18 cellular contexts compared by ENCODE assay signal in genomic region chr19:6246174-6247006, GRCh38. TPM values are rescaled to one million over a fixed set of nuclear protein-coding genes. Genes with fewer than 3 reads are reported as not detected.
A peak's percentile ranks its signal among the peaks of the same experiment; 100 is the strongest.
DNase-seq lines count a peak whose midpoint lies in the region; ATAC-seq, FAIRE-seq and TF ChIP-seq lines count a peak whose summit lies in the region.
"Had no signal": no experiment of that assay in that cellular context is flagged by ENCODE, and none has a peak within 500 bp of the region (broad histone marks: within the 10 kb centered on the region; RNA-seq: fewer than 3 reads in every experiment).

No MANE protein-coding gene starts in this region.

- H4K91ac ChIP-seq in trophoblast cell (ENCODE audit: low read depth, low read length) = no peak overlapping the region

- H3K27ac Mint-ChIP-seq in activated CD8-positive, alpha-beta memory T cell treated with anti-CD3 and anti-CD28 coated beads, Interleukin-2, amount 10 ng/mL, durations not matched to agents 7 days and 5 days = no peak overlapping the region

- DNase-seq in Right ventricle myocardium inferior (ENCODE audit: missing footprints) (no peak), left ventricle myocardium inferior (no peak), K562 (ENCODE audit: extremely low read depth in 1 of 4, low spot score in 3 of 4) (no peak), trophoblast cell (no peak), SHP77 treated with DMSO at 0.1 percent for 48 hours (lab: John Stamatoyannopoulos, UW) (no peak), NCI-H1417 treated with DMSO at 0.1 percent for 48 hours (lab: John Stamatoyannopoulos, UW) (no peak)
- no peak for DNase-seq in activated CD8-positive, alpha-beta memory T cell treated with anti-CD3 and anti-CD28 coated beads, Interleukin-2, amount 10 ng/mL, durations not matched to agents 7 days and 5 days
- DNase-seq: 8988T; CD8-positive, alpha-beta T cell; DMS79 treated with DMSO at 0.1 percent for 48 hours; KG1; NCI-H1105 treated with DMSO at 0.1 percent for 48 hours; NCI-H1694 treated with DMSO at 0.1 percent for 48 hours; SK-N-SH had no signal

- no peak for TF ChIP-seq EP300 in K562 (IDR thresholded peaks at IDR 0.05; ENCODE audit: low read length)

- no peak overlapping the region for H2BK5ac ChIP-seq in trophoblast cell (ENCODE audit: low read depth, low read length, poor library complexity)

- H3K79me1 ChIP-seq in trophoblast cell (ENCODE audit: low read length) = peaks cover 6% of the 10 kb centered on the region

- H3K36me3 ChIP-seq in left ventricle myocardium inferior = peaks cover 5% of the 10 kb centered on the region
- peaks cover 16% of the 10 kb centered on the region for H3K36me3 ChIP-seq in DOHH2 (ENCODE audit: control insufficient read depth, low read length)
- H3K36me3 ChIP-seq in K562 (ENCODE audit: control insufficient read depth, insufficient read depth, low read length) = peaks cover 29% of the 10 kb centered on the region; the same call in 2 of the 3 replicates
- H3K36me3 ChIP-seq in trophoblast cell (ENCODE audit: control insufficient read depth in 1 of 2, insufficient read depth in 2 of 2, low read length in 2 of 2) = peaks cover 20 to 25% of the 10 kb centered on the region in 2 experiments

- H3K23ac ChIP-seq in trophoblast cell (ENCODE audit: low read length) = no peak overlapping the region

- H4K20me1 ChIP-seq in DOHH2 (ENCODE audit: control insufficient read depth, insufficient read depth, low read depth, low read length) (peaks cover 29% of the 10 kb centered on the region), K562 (replicated peaks; ENCODE audit: control insufficient read depth, insufficient read depth, low read length) (0 out of 2 replicates have a peak, but pooled peaks cover 5% of the 10 kb centered on the region)

- peaks cover 3% of the 10 kb centered on the region for H3K9me1 ChIP-seq in K562 (ENCODE audit: control insufficient read depth, insufficient read depth, low read length)

- in situ Hi-C loops in K562 (cut with MboI) = no loop called here

- H3K9me3 ChIP-seq in left ventricle myocardium inferior (replicated peaks) = no peaks in the 10 kb centered on the region
- no peaks in the 10 kb centered on the region for H3K9me3 ChIP-seq in DOHH2 (ENCODE audit: control insufficient read depth, insufficient read depth, low read length)
- H3K9me3 ChIP-seq in K562 (replicated peaks; ENCODE audit: control insufficient read depth, insufficient read depth, low read depth, low read length) = no peaks in the 10 kb centered on the region
- peaks cover 3% of the 10 kb centered on the region for H3K9me3 ChIP-seq in trophoblast cell (ENCODE audit: insufficient read depth, low read depth, low read length)
- H3K9me3 ChIP-seq: HAP-1, SK-N-SH had no signal

- H3K4me1 ChIP-seq in left ventricle myocardium inferior (peaks cover 67% of the 10 kb centered on the region), DOHH2 (ENCODE audit: control insufficient read depth, low read length) (peaks cover 55% of the 10 kb centered on the region), K562 (replicated peaks in 1 of 2; ENCODE audit: control insufficient read depth in 2 of 2, insufficient read depth in 2 of 2, low read length in 2 of 2) (peaks cover 9 to 18% of the 10 kb centered on the region in 2 experiments; a peak in 4 of 5 replicates), trophoblast cell (ENCODE audit: control insufficient read depth in 1 of 2, insufficient read depth in 2 of 2, low read length in 2 of 2) (peaks cover 12 to 14% of the 10 kb centered on the region in 2 experiments)
- H3K4me1 ChIP-seq: HAP-1 had no signal

- intact Hi-C loops in Right ventricle myocardium inferior (cut with DNase I) = no loop called here
- intact Hi-C loops in left ventricle myocardium inferior (cut with micrococcal nuclease) = no loop called here
- intact Hi-C loops in K562 (cut with micrococcal nuclease) = no loop called here

- no peak overlapping the region for H3K14ac ChIP-seq in trophoblast cell (ENCODE audit: low read length)

- TF ChIP-seq CTCF in left ventricle myocardium inferior (IDR thresholded peaks at IDR 0.05; ENCODE audit: borderline replicate concordance) = no peak
- no peak for TF ChIP-seq CTCF in DOHH2 (IDR thresholded peaks at IDR 0.05; ENCODE audit: low read depth, low read length, poor library complexity, severe bottlenecking)
- TF ChIP-seq CTCF in K562 (IDR thresholded peaks at IDR 0.05 in 2 of 3, conservative IDR thresholded peaks at IDR 0.05 in 1 of 3; ENCODE audit: insufficient read depth in 2 of 3, low read depth in 1 of 3, low read length in 3 of 3) = no peak

- POLR2A ChIA-PET in K562 (lab: Yijun Ruan, JAX) = no interaction called here

- H3K4me2 ChIP-seq in DOHH2 (ENCODE audit: low read length) (peak overlapping the region; percentile 10; the same call in 1 of the 2 replicates), K562 (ENCODE audit: insufficient read depth, low read length) (no peak overlapping the region), trophoblast cell (ENCODE audit: low read length) (no peak overlapping the region)
- H3K4me2 ChIP-seq: SK-N-SH had no signal

- WGBS in K562 (ENCODE audit: insufficient coverage, low coverage, missing lambda C conversion rate) = 77% methylated on average over 20 of the region's 20 CpGs
- WGBS in trophoblast cell (ENCODE audit: extremely low coverage, insufficient coverage, insufficient read length) = no CpG with 5 or more reads among the region's 20 CpGs

- peaks cover 93% of the 10 kb centered on the region for H3K79me2 ChIP-seq in DOHH2 (ENCODE audit: control insufficient read depth, low read length)
- H3K79me2 ChIP-seq in K562 (ENCODE audit: control insufficient read depth, insufficient read depth, low read length) = peaks cover 89% of the 10 kb centered on the region
- peaks cover 13% of the 10 kb centered on the region for H3K79me2 ChIP-seq in trophoblast cell (ENCODE audit: control insufficient read depth, insufficient read depth, low read length, poor library complexity)

- no peak overlapping the region for H3K4me3 Mint-ChIP-seq in activated CD8-positive, alpha-beta memory T cell treated with anti-CD3 and anti-CD28 coated beads, Interleukin-2, amount 10 ng/mL, durations not matched to agents 7 days and 5 days
- H3K4me3 Mint-ChIP-seq: CD8-positive, alpha-beta T cell had no signal

- H2BK120ac ChIP-seq in trophoblast cell (ENCODE audit: insufficient read depth, low read length, poor library complexity) = no peak overlapping the region

- H3K4me1 Mint-ChIP-seq in activated CD8-positive, alpha-beta memory T cell treated with anti-CD3 and anti-CD28 coated beads, Interleukin-2, amount 10 ng/mL, durations not matched to agents 7 days and 5 days = peaks cover 21% of the 10 kb centered on the region

- H4K8ac ChIP-seq in trophoblast cell (ENCODE audit: low read depth, low read length) = no peak overlapping the region

- no peak overlapping the region for H3K18ac ChIP-seq in trophoblast cell (ENCODE audit: low read length)

- peak; percentile 58 for ATAC-seq in Right ventricle myocardium inferior
- no peak for ATAC-seq in K562
- ATAC-seq in activated CD8-positive, alpha-beta memory T cell treated with anti-CD3 and anti-CD28 coated beads, Interleukin-2, amount 10 ng/mL, durations not matched to agents 7 days and 5 days = no peak
- ATAC-seq: CD8-positive, alpha-beta T cell; Panc1 had no signal

- H4K12ac ChIP-seq in trophoblast cell (ENCODE audit: low read depth, low read length) = no peak overlapping the region

- H3K27me3 ChIP-seq in left ventricle myocardium inferior (ENCODE audit: low read depth) (no peaks in the 10 kb centered on the region), DOHH2 (ENCODE audit: control insufficient read depth, low read length) (no peaks in the 10 kb centered on the region), K562 (ENCODE audit: control insufficient read depth in 2 of 2, insufficient read depth in 2 of 2, low read length in 2 of 2) (no peaks in the 10 kb centered on the region), trophoblast cell (ENCODE audit: insufficient read depth, low read length) (no peaks in the 10 kb centered on the region)

- H3K9me2 ChIP-seq in DOHH2 (replicated peaks; ENCODE audit: control insufficient read depth, low read length) = no peaks in the 10 kb centered on the region
- H3K9me2 ChIP-seq: SK-N-SH had no signal

- TF ChIP-seq POLR2A in K562 (conservative IDR thresholded peaks at IDR 0.05) = no peak

- H2AK5ac ChIP-seq in trophoblast cell (ENCODE audit: low read length) = no peak overlapping the region

- CTCF ChIA-PET in K562 (lab: Yijun Ruan, JAX; ENCODE audit: low intra/inter-chr PET ratio) = no interaction called here
- CTCF ChIA-PET in activated CD8-positive, alpha-beta memory T cell treated with anti-CD3 and anti-CD28 coated beads, Interleukin-2, amount 10 ng/mL, durations not matched to agents 7 days and 5 days (lab: Charles Lee) = interaction anchor here (1.6 kb wide), 1 partner anchor 8 kb away, joined by 3 read pairs; no protein-coding TSS in a partner anchor

- FAIRE-seq in K562 (lab: Jason Lieb, UNC) = peak; percentile 6
- FAIRE-seq: D721Med had no signal

- peaks cover 18% of the 10 kb centered on the region for H3K36me3 Mint-ChIP-seq in activated CD8-positive, alpha-beta memory T cell treated with anti-CD3 and anti-CD28 coated beads, Interleukin-2, amount 10 ng/mL, durations not matched to agents 7 days and 5 days

- no peak overlapping the region for H2BK12ac ChIP-seq in trophoblast cell (ENCODE audit: low read length)

- no peak overlapping the region for H3K27ac ChIP-seq in left ventricle myocardium inferior (replicated peaks)
- no peak overlapping the region for H3K27ac ChIP-seq in DOHH2 (ENCODE audit: low read depth, low read length)
- no peak overlapping the region for H3K27ac ChIP-seq in K562 (ENCODE audit: extremely low read depth, low read depth, low read length)
- H3K27ac ChIP-seq in trophoblast cell (ENCODE audit: low read depth, low read length) = no peak overlapping the region

- H3K9ac ChIP-seq in K562 (ENCODE audit: insufficient read depth in 1 of 2, low read depth in 2 of 2, low read length in 2 of 2) (no peak overlapping the region; a peak in 1 of 4 replicates), trophoblast cell (ENCODE audit: low read length) (no peak overlapping the region)
- H3K9ac ChIP-seq: SK-N-SH had no signal

- no peaks in the 10 kb centered on the region for H3K9me3 Mint-ChIP-seq in activated CD8-positive, alpha-beta memory T cell treated with anti-CD3 and anti-CD28 coated beads, Interleukin-2, amount 10 ng/mL, durations not matched to agents 7 days and 5 days (ENCODE audit: low read depth)
- H3K9me3 Mint-ChIP-seq: CD8-positive, alpha-beta T cell had no signal

- no peaks in the 10 kb centered on the region for H3F3A ChIP-seq in DOHH2 (ENCODE audit: control insufficient read depth, insufficient read depth)

- H2AFZ ChIP-seq in K562 (ENCODE audit: low read depth, low read length) (no peak overlapping the region), trophoblast cell (ENCODE audit: insufficient read depth, low read length, poor library complexity) (no peak overlapping the region)

- no peaks in the 10 kb centered on the region for H3K27me3 Mint-ChIP-seq in activated CD8-positive, alpha-beta memory T cell treated with anti-CD3 and anti-CD28 coated beads, Interleukin-2, amount 10 ng/mL, durations not matched to agents 7 days and 5 days

- H3K4me3 ChIP-seq in left ventricle myocardium inferior = no peak overlapping the region
- H3K4me3 ChIP-seq in DOHH2 (ENCODE audit: low read length) = no peak overlapping the region
- no peak overlapping the region for H3K4me3 ChIP-seq in K562
- H3K4me3 ChIP-seq in trophoblast cell (ENCODE audit: low read depth, low read length) = no peak overlapping the region
- H3K4me3 ChIP-seq: HAP-1 had no signal

- H3K4ac ChIP-seq in trophoblast cell (ENCODE audit: low read depth, low read length) = peak overlapping the region; percentile 34

- BruUV-seq in K562 (replicated peaks; lab: Mats Ljungman, UMichigan) = no TSS peak

- no peak for TF ChIP-seq RAD21 in K562 (CRISPR knock-in tag; conservative IDR thresholded peaks at IDR 0.05 in 1 of 2, IDR thresholded peaks at IDR 0.05 in 1 of 2)

RNA-seq across cellular contexts. Expression of gene MLLT1, which starts 33.4 kb away (rescaled TPM):
- 40.1 TPM for total RNA-seq in Right ventricle myocardium inferior
- total RNA-seq in left ventricle myocardium inferior = 36.0 TPM
- 19.8 and 49.9 TPM in 2 replicates for total RNA-seq in K562 (2011; cell fraction: chromatin; rRNA removed; ENCODE audit: low replicate concordance)
- total RNA-seq in K562 (2011; cell fraction: nucleolus; rRNA removed) = 31.4 and 31.6 TPM in 2 replicates
- total RNA-seq in K562 (2011; cell fraction: nucleoplasm; rRNA removed) = 16.6 and 20.8 TPM in 2 replicates
- total RNA-seq in K562 (2014; rRNA removed) = 15.4 and 20.0 TPM in 2 replicates
- total RNA-seq in K562 (2014; rRNA removed; fragmentation: Illumina TruSeq; extraction: Trizol) = 4.2 and 5.0 TPM in 2 replicates
- 16.1 and 16.7 TPM in 2 replicates for total RNA-seq in K562 (2015; rRNA removed; fragmentation: Illumina TruSeq; extraction: Trizol)
- 63.5 and 67.6 TPM in 2 replicates for total RNA-seq in K562 (2021)
- 9.4 and 16.8 TPM in 2 replicates for polyA plus RNA-seq in K562 (2011; rRNA removed)
- polyA plus RNA-seq in K562 (2011; cell fraction: cytosol; rRNA removed) = 12.6 and 29.0 TPM in 2 replicates
- polyA plus RNA-seq in K562 (2011; cell fraction: nucleus; rRNA removed) = 37.6 and 84.7 TPM in 2 replicates
- 36.7 and 56.3 TPM in 2 replicates for polyA plus RNA-seq in K562 (2012)
- 20.0 and 33.6 TPM in 2 replicates for polyA plus RNA-seq in K562 (2014; fragmentation: Illumina TruSeq; extraction: Trizol)
- under 1 TPM; 0.23 to 0.35 TPM for polyA plus RNA-seq in K562 (2014; fragmentation: Nextera tagmentation; extraction: Ambion mirVana)
- 25.1 and 31.8 TPM in 2 replicates for polyA plus RNA-seq in K562 (2014; rRNA removed)
- 4.5 and 7.6 TPM in 2 replicates for polyA minus RNA-seq in K562 (2011; rRNA and poly(A)+ RNA removed)
- 38.5 and 38.8 TPM in 2 replicates for polyA minus RNA-seq in K562 (2011; cell fraction: cytosol; rRNA and poly(A)+ RNA removed)
- polyA minus RNA-seq in K562 (2011; cell fraction: nucleus; rRNA and poly(A)+ RNA removed) = 9.6 and 11.2 TPM in 2 replicates
- polyA plus RNA-seq in trophoblast cell (2013) = 225 and 236 TPM in 2 replicates
- total RNA-seq in activated CD8-positive, alpha-beta memory T cell treated with anti-CD3 and anti-CD28 coated beads, Interleukin-2, amount 10 ng/mL, durations not matched to agents 7 days and 5 days = 10 to 100 TPM; 40.5 to 47.1 TPM
